In genomic region chr5:73496984-73497457, GRCh38 we compare ENCODE assay signal across 8 cellular contexts. TPM values are rescaled to one million over a fixed set of nuclear protein-coding genes. Genes with fewer than 3 reads are reported as not detected.
A peak's percentile ranks its signal among the peaks of the same experiment; 100 is the strongest.
DNase-seq lines count a peak whose midpoint lies in the region; ATAC-seq and TF ChIP-seq lines count a peak whose summit lies in the region.

No MANE protein-coding gene starts in this region.

- H2AFZ ChIP-seq in MM.1S (ENCODE audit: low read length) = peak overlapping the region; percentile 91

- H4K20me1 ChIP-seq in MM.1S (ENCODE audit: insufficient read depth, low read length) = peaks cover 19% of the 10 kb centered on the region

- peak overlapping the region; percentile 83 for H3K4me2 ChIP-seq in MM.1S (ENCODE audit: low read depth, low read length)

- peak overlapping the region; percentile 97 for H3K4me3 ChIP-seq in MM.1S (ENCODE audit: low read length)
- peak overlapping the region; percentile 91 for H3K4me3 ChIP-seq in epithelial cell of proximal tubule (ENCODE audit: low read depth, low read length)
- peak overlapping the region; percentile 89 for H3K4me3 ChIP-seq in retinal pigment epithelial cell (ENCODE audit: low read length)

- peaks cover 17% of the 10 kb centered on the region for H3K4me1 ChIP-seq in MM.1S (ENCODE audit: low read length)

- no peaks in the 10 kb centered on the region; the same call in 1 of the 2 replicates for H3F3A ChIP-seq in MM.1S (ENCODE audit: insufficient read depth, low read length)

- no peaks in the 10 kb centered on the region for H3K9me3 ChIP-seq in MM.1S (replicated peaks; ENCODE audit: insufficient read depth, low read length)

- TF ChIP-seq CTCF in MM.1S (IDR thresholded peaks at IDR 0.05; ENCODE audit: low read length) (peak; percentile 39), epithelial cell of proximal tubule (conservative IDR thresholded peaks at IDR 0.05; ENCODE audit: low read depth, low read length) (peak; percentile 52), retinal pigment epithelial cell (conservative IDR thresholded peaks at IDR 0.05; ENCODE audit: low read depth, low read length) (peak; percentile 49)

- ATAC-seq in HG03159 (IDR thresholded peaks at IDR 0.05; ENCODE audit: unreplicated experiment) = no peak

- DNase-seq in NCI-H2107 treated with DMSO at 0.1 percent for 48 hours (lab: John Stamatoyannopoulos, UW; ENCODE audit: unreplicated experiment) (peak; percentile 82), NCI-H2107 (lab: John Stamatoyannopoulos, UW) (no peak), MM.1S (peak; percentile 66), SIG-M5 (lab: John Stamatoyannopoulos, UW) (peak; percentile 24), epithelial cell of proximal tubule (ENCODE audit: low read depth) (no peak), retinal pigment epithelial cell (ENCODE audit: low read depth) (peak; percentile 47), occipital lobe (lab: John Stamatoyannopoulos, UW) (no peak)

- peaks cover 11% of the 10 kb centered on the region; the same call in 1 of the 2 replicates for H3K36me3 ChIP-seq in MM.1S (replicated peaks; ENCODE audit: insufficient read depth, low read length)

- H3K27me3 ChIP-seq in MM.1S (replicated peaks; ENCODE audit: insufficient read depth, low read length) = no peaks in the 10 kb centered on the region

- H3K79me2 ChIP-seq in MM.1S (ENCODE audit: low read length) = peaks cover 41% of the 10 kb centered on the region

- H3K9me2 ChIP-seq in MM.1S (replicated peaks; ENCODE audit: insufficient read depth, low read length) = no peaks in the 10 kb centered on the region

- peak overlapping the region; percentile 98; the same call in 1 of the 2 replicates for H3K9ac ChIP-seq in MM.1S (ENCODE audit: low read length)

- peak overlapping the region; percentile 74; the same call in 1 of the 2 replicates for H3K27ac ChIP-seq in MM.1S (ENCODE audit: low read length)

RNA-seq across cellular contexts. Expression of gene BTF3, which starts 1.2 kb away (rescaled TPM):
- 731 and 741 TPM in 2 replicates for total RNA-seq in epithelial cell of proximal tubule
- total RNA-seq in occipital lobe = 191 TPM

RNA-seq across cellular contexts. Expression of gene FOXD1, which starts 48.4 kb away (rescaled TPM):
- total RNA-seq in epithelial cell of proximal tubule (26.8 and 30.0 TPM in 2 replicates), occipital lobe (0.94 TPM)

Comparison
In these comparisons a context has a peak if more than half of its experiments do, and no peak if none do; other contexts are left out.
1. DNase-seq: peak in NCI-H2107 treated with DMSO at 0.1 percent for 48 hours (single experiment), MM.1S (single experiment), SIG-M5 (single experiment) and retinal pigment epithelial cell (single experiment); none in NCI-H2107 (single experiment), epithelial cell of proximal tubule (single experiment) and occipital lobe (single experiment).
2. RNA of gene FOXD1, which starts 48.4 kb away (total RNA-seq): 26.8 to 30.0 TPM in epithelial cell of proximal tubule; 0.94 TPM in occipital lobe (single experiment); every median in the first group is over 10 times any median in the second.
3. Peak in every context shown above with its lines, with median percentiles within 50 percentile points of each other: H3K4me3 ChIP-seq and CTCF ChIP-seq.